In genomic region chr11:93197383-93198220, GRCh38 we compare ENCODE assay signal across 8 cellular contexts. TPM values are rescaled to one million over a fixed set of nuclear protein-coding genes. Genes with fewer than 3 reads are reported as not detected.
DNase-seq lines count a peak whose midpoint lies in the region; ATAC-seq, FAIRE-seq and TF ChIP-seq lines count a peak whose summit lies in the region.

TSS of gene SLC36A4 (minus strand) at chr11:93197991. CDS start at chr11:93197832, 159 bp downstream.

- no peaks in the 10 kb centered on the region for H3K36me3 ChIP-seq in keratinocyte (ENCODE audit: control insufficient read depth in 2 of 2, extremely low read depth in 1 of 2, insufficient read depth in 2 of 2, low read length in 2 of 2)

- peak within 1 kb of the TSS; percentile 96 for H3K9ac ChIP-seq in keratinocyte (ENCODE audit: control insufficient read depth, extremely low read depth, insufficient read depth, low read length)

- peak within 1 kb of the TSS; percentile 98 for H2AFZ ChIP-seq in keratinocyte (ENCODE audit: control insufficient read depth, low read length)

- H3K27me3 ChIP-seq in AG04450 (ENCODE audit: control insufficient read depth, insufficient read depth, low read length), result no peaks in the 10 kb centered on the region
- no peaks in the 10 kb centered on the region for H3K27me3 ChIP-seq in keratinocyte (ENCODE audit: control insufficient read depth, extremely low read depth, insufficient read depth, low read length)

- H3K79me2 ChIP-seq in keratinocyte (ENCODE audit: control insufficient read depth, insufficient read depth, low read length), result peaks cover 11% of the 10 kb centered on the region

- H3K27ac ChIP-seq in AG04450 (ENCODE audit: low read depth, low read length), result peak within 1 kb of the TSS; percentile 93
- peak within 1 kb of the TSS; percentile 86 for H3K27ac ChIP-seq in keratinocyte (ENCODE audit: control insufficient read depth, insufficient read depth, low read length)

- POLR2A ChIA-PET in AG04450 (lab: Yijun Ruan, JAX), result no interaction called here

- no peaks in the 10 kb centered on the region for H4K20me1 ChIP-seq in keratinocyte (ENCODE audit: control insufficient read depth, extremely low read depth, insufficient read depth, low read length)

- peaks cover 4% of the 10 kb centered on the region for H3K4me1 ChIP-seq in keratinocyte (ENCODE audit: control insufficient read depth, extremely low read depth, insufficient read depth, low read length)

- TF ChIP-seq CTCF in AG04450 (IDR thresholded peaks at IDR 0.05; ENCODE audit: low read depth, low read length) (no peak), keratinocyte (optimal IDR thresholded peaks at IDR 0.05 in 1 of 3, IDR thresholded peaks at IDR 0.05 in 1 of 3, conservative IDR thresholded peaks at IDR 0.05 in 1 of 3; ENCODE audit: extremely low read depth in 1 of 3, insufficient read depth in 2 of 3, low read length in 3 of 3) (no peak)

- H3K9me3 ChIP-seq in AG04450 (ENCODE audit: control insufficient read depth, insufficient read depth, low read length), result no peaks in the 10 kb centered on the region
- no peaks in the 10 kb centered on the region for H3K9me3 ChIP-seq in keratinocyte (ENCODE audit: control insufficient read depth, low read depth, low read length)

- peak; percentile 91 for ATAC-seq in GM18909 (IDR thresholded peaks at IDR 0.05; ENCODE audit: poor library complexity, unreplicated experiment)
- peak; percentile 90 for ATAC-seq in HG03159 (IDR thresholded peaks at IDR 0.05; ENCODE audit: unreplicated experiment)

- peaks cover 2% of the 10 kb centered on the region for H3K9me1 ChIP-seq in keratinocyte (ENCODE audit: control insufficient read depth, extremely low read depth, insufficient read depth, low read length)

- peak within 1 kb of the TSS; percentile 96 for H3K4me2 ChIP-seq in keratinocyte (ENCODE audit: control insufficient read depth, extremely low read depth, insufficient read depth, low read depth, low read length)

- DNase-seq in AG04450 (ENCODE audit: low read depth, low spot score) (peak; percentile 93), NCI-H2227 treated with DMSO at 0.1 percent for 48 hours (lab: John Stamatoyannopoulos, UW) (peak; percentile 65), cerebellar cortex (ENCODE audit: low spot score) (peak; percentile 92), keratinocyte (ENCODE audit: low read depth, low spot score) (peak; percentile 26)
- peak; percentile 84 for DNase-seq in activated CD4-positive, CD25-positive, alpha-beta regulatory T cell treated with anti-CD3 and anti-CD28 coated beads, Interleukin-2, amount 50 U/mL, for 72 hours
- peak; percentile 75 to 78 (median 76) for DNase-seq in stimulated activated CD4-positive, alpha-beta T cell treated with anti-CD3 and anti-CD28 coated beads, Interleukin-12 subunit alpha, Interleukin-12 subunit beta, amount 100 ng/mL, for 48 hours (ENCODE audit: low read depth in 2 of 3, low spot score in 1 of 3)

- peak within 1 kb of the TSS; percentile 72 for H3K4me3 ChIP-seq in AG04450 (ENCODE audit: low read depth, low read length)
- peak within 1 kb of the TSS; percentile 64 to 86 (median 79) for H3K4me3 ChIP-seq in keratinocyte (ENCODE audit: control insufficient read depth in 2 of 3, extremely low read depth in 1 of 3, insufficient read depth in 2 of 3, low read depth in 1 of 3, low read length in 3 of 3)

- FAIRE-seq in keratinocyte (lab: Jason Lieb, UNC), result peak; percentile 86

- CTCF ChIA-PET in AG04450 (lab: Charles Lee), result interaction anchor here (0.9 to 5.7 kb wide), 7 partner anchors 22 to 456 kb away, joined by 3 to 24 read pairs (median 4); no protein-coding TSS in a partner anchor

- dilution Hi-C loops in keratinocyte (cut with MboI; ENCODE audit: extremely low pct_ligation_motif_present, low sequenced_read_pairs), result no loop called here

RNA-seq across cellular contexts. Expression of gene SLC36A4, which starts in this region (rescaled TPM):
- polyA plus RNA-seq in AG04450 (2011; rRNA removed), result 15.4 and 17.7 TPM in 2 replicates
- 8.8 and 22.3 TPM in 2 replicates for polyA minus RNA-seq in AG04450 (2011; rRNA and poly(A)+ RNA removed)
- polyA plus RNA-seq in keratinocyte, result 4.2 to 8.1 TPM (median 6.5 TPM) in 3 replicates
- 3.1 TPM for polyA plus RNA-seq in keratinocyte (2011; ENCODE audit: low read depth)
- 3.7 and 6.6 TPM in 2 replicates for polyA plus RNA-seq in keratinocyte (2011; cell fraction: cytosol; rRNA removed)
- polyA plus RNA-seq in keratinocyte (2011; cell fraction: nucleus; rRNA removed), result 2.9 and 5.3 TPM in 2 replicates
- polyA plus RNA-seq in keratinocyte (2012; ENCODE audit: low replicate concordance), result 5.6 and 7.5 TPM in 2 replicates
- polyA minus RNA-seq in keratinocyte, result 5.6 to 13.6 TPM (median 6.0 TPM) in 3 replicates
- polyA minus RNA-seq in keratinocyte (2011; cell fraction: cytosol; rRNA and poly(A)+ RNA removed), result 8.6 TPM
- polyA minus RNA-seq in keratinocyte (2011; cell fraction: nucleus; rRNA and poly(A)+ RNA removed), result 3.8 and 8.6 TPM in 2 replicates

Comparison
In these comparisons a context has a peak if more than half of its experiments do, and no peak if none do; other contexts are left out.
1. Peak in every context shown above with its lines: DNase-seq, ATAC-seq, H3K4me3 ChIP-seq and H3K27ac ChIP-seq.
2. DNase-seq: peak in every context shown above with its lines; median percentile 93 in AG04450; 92 in cerebellar cortex; 84 in activated CD4-positive, CD25-positive, alpha-beta regulatory T cell treated with anti-CD3 and anti-CD28 coated beads, Interleukin-2, amount 50 U/mL, for 72 hours; 76 in stimulated activated CD4-positive, alpha-beta T cell treated with anti-CD3 and anti-CD28 coated beads, Interleukin-12 subunit alpha, Interleukin-12 subunit beta, amount 100 ng/mL, for 48 hours; 65 in NCI-H2227 treated with DMSO at 0.1 percent for 48 hours; 26 in keratinocyte.